ENCODE assay signal across 10 cellular contexts in genomic region chr6:53432318-53433161, GRCh38.
DNase-seq lines count a peak whose midpoint lies in the region; ATAC-seq and TF ChIP-seq lines count a peak whose summit lies in the region.
"Had no signal": no experiment of that assay in that cellular context is flagged by ENCODE, and none has a peak within 500 bp of the region (broad histone marks: within the 10 kb centered on the region; RNA-seq: fewer than 3 reads in every experiment).

No MANE protein-coding gene starts in this region.

- H3K27me3 Mint-ChIP-seq in activated T-cell treated with anti-CD3 and anti-CD28 coated beads, Interleukin-2, amount 50 U/mL, for 72 hours (ENCODE audit: low read depth), result peaks cover 11% of the 10 kb centered on the region
- H3K27me3 Mint-ChIP-seq in stimulated activated naive CD8-positive, alpha-beta T cell treated with anti-CD3 and anti-CD28 coated beads, Interleukin-15, amount 100 ng/mL, for 72 hours, result no peaks in the 10 kb centered on the region

- no peak overlapping the region for H2AFZ ChIP-seq in PC-3 (ENCODE audit: low read length)

- intact Hi-C loops in PC-3 (cut with micrococcal nuclease), result no loop called here

- no peaks in the 10 kb centered on the region for H3F3A ChIP-seq in PC-3 (ENCODE audit: low read length, unreplicated experiment)

- no peaks in the 10 kb centered on the region for H3K9me2 ChIP-seq in PC-3 (replicated peaks; ENCODE audit: low read length)

- H3K79me2 ChIP-seq in PC-3 (ENCODE audit: low read length), result no peaks in the 10 kb centered on the region

- POLR2A ChIA-PET in PC-3 (lab: Charles Lee; ENCODE audit: unreplicated experiment), result interaction anchor here (0.7 kb wide), 1 partner anchor 113 kb away, joined by 4 read pairs; no protein-coding TSS in a partner anchor

- H3K4me1 Mint-ChIP-seq in activated T-cell treated with anti-CD3 and anti-CD28 coated beads, Interleukin-2, amount 50 U/mL, for 72 hours (ENCODE audit: low read depth), result peaks cover 28% of the 10 kb centered on the region
- H3K4me1 Mint-ChIP-seq in stimulated activated naive CD8-positive, alpha-beta T cell treated with anti-CD3 and anti-CD28 coated beads, Interleukin-15, amount 100 ng/mL, for 72 hours, result peaks cover 43% of the 10 kb centered on the region

- no peak overlapping the region for H3K27ac Mint-ChIP-seq in activated T-cell treated with anti-CD3 and anti-CD28 coated beads, Interleukin-2, amount 50 U/mL, for 72 hours
- H3K27ac Mint-ChIP-seq in stimulated activated naive CD8-positive, alpha-beta T cell treated with anti-CD3 and anti-CD28 coated beads, Interleukin-15, amount 100 ng/mL, for 72 hours, result no peak overlapping the region

- H3K9me3 Mint-ChIP-seq in activated T-cell treated with anti-CD3 and anti-CD28 coated beads, Interleukin-2, amount 50 U/mL, for 72 hours, result no peaks in the 10 kb centered on the region
- H3K9me3 Mint-ChIP-seq in stimulated activated naive CD8-positive, alpha-beta T cell treated with anti-CD3 and anti-CD28 coated beads, Interleukin-15, amount 100 ng/mL, for 72 hours, result no peaks in the 10 kb centered on the region
- H3K9me3 Mint-ChIP-seq: CD4-positive, CD25-positive, alpha-beta regulatory T cell had no signal

- H3K27ac ChIP-seq in PC-3 (ENCODE audit: low read length), result no peak overlapping the region

- BruUV-seq in PC-3 (replicated peaks; lab: Mats Ljungman, UMichigan), result no TSS peak

- no peak for TF ChIP-seq CTCF in PC-3 (conservative IDR thresholded peaks at IDR 0.05; ENCODE audit: low read depth, low read length)
- no peak for TF ChIP-seq CTCF in fibroblast of the aortic adventitia (IDR thresholded peaks at IDR 0.05; ENCODE audit: insufficient read depth, low read length)

- no peak overlapping the region for H3K4me2 ChIP-seq in PC-3 (ENCODE audit: low read length)

- no peaks in the 10 kb centered on the region for H4K20me1 ChIP-seq in PC-3 (ENCODE audit: low read length)

- ATAC-seq in activated T-cell treated with anti-CD3 and anti-CD28 coated beads, Interleukin-2, amount 50 U/mL, for 72 hours (replicated peaks in 1 of 2), result peak; percentile 32 to 34
- ATAC-seq in PC-3, result peak; percentile 49
- no peak for ATAC-seq in HG02642 (IDR thresholded peaks at IDR 0.05; ENCODE audit: poor library complexity, unreplicated experiment)
- ATAC-seq in stimulated activated naive CD8-positive, alpha-beta T cell treated with anti-CD3 and anti-CD28 coated beads, Interleukin-15, amount 100 ng/mL, for 72 hours, result no peak

- no peak overlapping the region for H3K4me3 ChIP-seq in PC-3 (ENCODE audit: low read length)
- no peak overlapping the region for H3K4me3 ChIP-seq in fibroblast of the aortic adventitia (ENCODE audit: low read depth, low read length)

- peaks cover 5% of the 10 kb centered on the region; the same call in 1 of the 2 replicates for H3K4me1 ChIP-seq in PC-3 (ENCODE audit: insufficient read depth, low read length)

- no peak overlapping the region for H3K9ac ChIP-seq in PC-3 (ENCODE audit: low read length)

- H3K36me3 Mint-ChIP-seq in activated T-cell treated with anti-CD3 and anti-CD28 coated beads, Interleukin-2, amount 50 U/mL, for 72 hours (ENCODE audit: insufficient read depth in 2 of 2), result no peaks in the 10 kb centered on the region
- H3K36me3 Mint-ChIP-seq: CD4-positive, CD25-positive, alpha-beta regulatory T cell had no signal

- H3K4me3 Mint-ChIP-seq in activated T-cell treated with anti-CD3 and anti-CD28 coated beads, Interleukin-2, amount 50 U/mL, for 72 hours, result no peak overlapping the region
- H3K4me3 Mint-ChIP-seq in stimulated activated naive CD8-positive, alpha-beta T cell treated with anti-CD3 and anti-CD28 coated beads, Interleukin-15, amount 100 ng/mL, for 72 hours, result no peak overlapping the region
- H3K4me3 Mint-ChIP-seq: CD4-positive, CD25-positive, alpha-beta regulatory T cell had no signal

- CTCF ChIA-PET in PC-3 (lab: Charles Lee), result no interaction called here

- no peaks in the 10 kb centered on the region for H3K9me3 ChIP-seq in PC-3 (ENCODE audit: low read length)

- no peaks in the 10 kb centered on the region for H3K27me3 ChIP-seq in PC-3 (ENCODE audit: low read length)

- no peak for DNase-seq in activated T-cell treated with anti-CD3 and anti-CD28 coated beads, Interleukin-2, amount 50 U/mL, for 72 hours
- DNase-seq in activated T-cell treated with anti-CD3 and anti-CD28 coated beads for 4 hours, result no peak
- DNase-seq in PC-3, result peak; percentile 72
- peak; percentile 68 for DNase-seq in fibroblast of the aortic adventitia (ENCODE audit: low read depth)
- peak; percentile 80 for DNase-seq in stromal cell of bone marrow (ENCODE audit: low read depth)
- DNase-seq in stimulated activated naive CD8-positive, alpha-beta T cell treated with anti-CD3 and anti-CD28 coated beads, Interleukin-15, amount 100 ng/mL, for 72 hours, result no peak
- DNase-seq in cerebellar nuclear complex (lab: John Stamatoyannopoulos, UW), result no peak
- DNase-seq: glutamatergic neuron had no signal

- no peaks in the 10 kb centered on the region for H3K36me3 ChIP-seq in PC-3 (ENCODE audit: low read depth, low read length)

Comparison
In these comparisons a context has a peak if more than half of its experiments do, and no peak if none do; other contexts are left out.
1. ATAC-seq: peak in activated T-cell treated with anti-CD3 and anti-CD28 coated beads, Interleukin-2, amount 50 U/mL, for 72 hours (2 of 2) and PC-3 (single experiment); none in HG02642 (single experiment) and stimulated activated naive CD8-positive, alpha-beta T cell treated with anti-CD3 and anti-CD28 coated beads, Interleukin-15, amount 100 ng/mL, for 72 hours (single experiment).
2. DNase-seq: peak in PC-3 (single experiment), fibroblast of the aortic adventitia (single experiment) and stromal cell of bone marrow (single experiment); none in activated T-cell treated with anti-CD3 and anti-CD28 coated beads, Interleukin-2, amount 50 U/mL, for 72 hours (0 of 2), activated T-cell treated with anti-CD3 and anti-CD28 coated beads for 4 hours (single experiment), stimulated activated naive CD8-positive, alpha-beta T cell treated with anti-CD3 and anti-CD28 coated beads, Interleukin-15, amount 100 ng/mL, for 72 hours (0 of 2) and cerebellar nuclear complex (0 of 2).